Comparison of ENCODE assay signal across 2 cellular contexts in genomic region chr11:46710821-46711269, GRCh38.
TF ChIP-seq lines count a peak whose summit lies in the region.

No MANE protein-coding gene starts in this region.

TF ChIP-seq in K562, 482 proteins besides CTCF, POLR2A, EP300 and RAD21:
- TF ChIP-seq CHD4 (IDR thresholded peaks at IDR 0.05; ENCODE audit: insufficient read depth, insufficient replicate concordance, low read depth, low read length, poor library complexity, severe bottlenecking) (no peak), SRF (CRISPR knock-in tag; IDR thresholded peaks at IDR 0.05) (no peak), RBM15 (IDR thresholded peaks at IDR 0.05; ENCODE audit: insufficient read depth, low read length) (no peak), MCM7 (IDR thresholded peaks at IDR 0.05) (no peak), THAP7 (CRISPR knock-in tag; IDR thresholded peaks at IDR 0.05) (no peak), SMARCA5 (IDR thresholded peaks at IDR 0.05) (no peak), CBX8 (IDR thresholded peaks at IDR 0.05; ENCODE audit: borderline replicate concordance, extremely low read depth, low read depth, low read length, poor library complexity, severe bottlenecking) (no peak), MAZ (CRISPR knock-in tag; conservative IDR thresholded peaks at IDR 0.05 in 1 of 2, IDR thresholded peaks at IDR 0.05 in 1 of 2) (no peak), MGA (IDR thresholded peaks at IDR 0.05) (no peak), NCOA4 (IDR thresholded peaks at IDR 0.05; ENCODE audit: partially characterized antibody) (no peak)
TF ChIP-seq in K562: peak in this region for 0.

TF ChIP-seq in HEK293T, 16 proteins besides CTCF, POLR2A, EP300 and RAD21:
- no peak for TF ChIP-seq FOXK2 (IDR thresholded peaks at IDR 0.05)
- TF ChIP-seq L3MBTL2 (conservative IDR thresholded peaks at IDR 0.05) = no peak
- no peak for TF ChIP-seq PKNOX1 (IDR thresholded peaks at IDR 0.05)
- no peak for TF ChIP-seq LEF1 (IDR thresholded peaks at IDR 0.05; ENCODE audit: borderline replicate concordance)
- TF ChIP-seq ARNT (IDR thresholded peaks at IDR 0.05) = no peak
- no peak for TF ChIP-seq SP1 (IDR thresholded peaks at IDR 0.05)
- TF ChIP-seq CTBP1 (IDR thresholded peaks at IDR 0.05; ENCODE audit: borderline replicate concordance) = no peak
- TF ChIP-seq ELF4 (IDR thresholded peaks at IDR 0.05) = no peak
- no peak for TF ChIP-seq BHLHE40 (IDR thresholded peaks at IDR 0.05; ENCODE audit: borderline replicate concordance)
- no peak for TF ChIP-seq NFRKB (IDR thresholded peaks at IDR 0.05)
- TF ChIP-seq HDGF (IDR thresholded peaks at IDR 0.05; ENCODE audit: borderline replicate concordance) = no peak
- TF ChIP-seq TARDBP (IDR thresholded peaks at IDR 0.05) = no peak
- TF ChIP-seq FOXA1 (IDR thresholded peaks at IDR 0.05) = no peak
- no peak for TF ChIP-seq SUZ12 (IDR thresholded peaks at IDR 0.05)
- no peak for TF ChIP-seq ZNF384 (IDR thresholded peaks at IDR 0.05)
- no peak for TF ChIP-seq FOXM1 (IDR thresholded peaks at IDR 0.05; ENCODE audit: borderline replicate concordance)
